12 cellular contexts compared by ENCODE assay signal in genomic region chr2:197322729-197323720, GRCh38.
A peak's percentile ranks its signal among the peaks of the same experiment; 100 is the strongest.
DNase-seq lines count a peak whose midpoint lies in the region; ATAC-seq lines count a peak whose summit lies in the region.
"Had no signal": no experiment of that assay in that cellular context is flagged by ENCODE, and none has a peak within 500 bp of the region (broad histone marks: within the 10 kb centered on the region; RNA-seq: fewer than 3 reads in every experiment).

No MANE protein-coding gene starts in this region.

- ATAC-seq in activated CD4-positive, CD25-positive, alpha-beta regulatory T cell treated with anti-CD3 and anti-CD28 coated beads, Interleukin-2, amount 50 U/mL, for 24 hours = peak; percentile 36 to 51
- peak; percentile 45 for ATAC-seq in HG02759 (IDR thresholded peaks at IDR 0.05; ENCODE audit: unreplicated experiment)
- ATAC-seq in stimulated activated effector memory CD8-positive, alpha-beta T cell treated with anti-CD3 and anti-CD28 coated beads, Interleukin-12 subunit alpha, Interleukin-12 subunit beta, amount 100 ng/mL, for 72 hours = peak; percentile 73

- no peak for DNase-seq in activated CD4-positive, CD25-positive, alpha-beta regulatory T cell (lab: John Stamatoyannopoulos, UW)
- peak; percentile 50 for DNase-seq in activated T-cell treated with anti-CD3 and anti-CD28 coated beads, Interleukin-2, amount 50 U/mL, for 24 hours
- DNase-seq in stimulated activated effector memory CD8-positive, alpha-beta T cell treated with anti-CD3 and anti-CD28 coated beads, Interleukin-12 subunit alpha, Interleukin-12 subunit beta, amount 100 ng/mL, for 72 hours (ENCODE audit: low spot score in 2 of 2) = peak in 1 of 2 donors; percentile 59
- DNase-seq in NCI-H1417 treated with DMSO at 0.1 percent for 48 hours (lab: John Stamatoyannopoulos, UW) (no peak), posterior cingulate gyrus (no peak), NCI-H2029 treated with DMSO at 0.1 percent for 48 hours (lab: John Stamatoyannopoulos, UW) (no peak)
- DNase-seq: 8988T, cerebellar nuclear complex, NCI-H774, nucleus accumbens had no signal

- peak overlapping the region; percentile 67 for H3K4me3 Mint-ChIP-seq in activated T-cell treated with anti-CD3 and anti-CD28 coated beads, Interleukin-2, amount 50 U/mL, for 24 hours
- H3K4me3 Mint-ChIP-seq in stimulated activated effector memory CD8-positive, alpha-beta T cell treated with anti-CD3 and anti-CD28 coated beads, Interleukin-12 subunit alpha, Interleukin-12 subunit beta, amount 100 ng/mL, for 72 hours = peak overlapping the region; percentile 61

- H3K27me3 Mint-ChIP-seq in activated T-cell treated with anti-CD3 and anti-CD28 coated beads, Interleukin-2, amount 50 U/mL, for 24 hours = no peaks in the 10 kb centered on the region

- no peaks in the 10 kb centered on the region for H3K9me3 Mint-ChIP-seq in activated T-cell treated with anti-CD3 and anti-CD28 coated beads, Interleukin-2, amount 50 U/mL, for 24 hours
- no peaks in the 10 kb centered on the region for H3K9me3 Mint-ChIP-seq in stimulated activated effector memory CD8-positive, alpha-beta T cell treated with anti-CD3 and anti-CD28 coated beads, Interleukin-12 subunit alpha, Interleukin-12 subunit beta, amount 100 ng/mL, for 72 hours

- peaks cover 73% of the 10 kb centered on the region for H3K4me1 Mint-ChIP-seq in activated T-cell treated with anti-CD3 and anti-CD28 coated beads, Interleukin-2, amount 50 U/mL, for 24 hours (ENCODE audit: low read depth)
- peaks cover 39% of the 10 kb centered on the region for H3K4me1 Mint-ChIP-seq in stimulated activated effector memory CD8-positive, alpha-beta T cell treated with anti-CD3 and anti-CD28 coated beads, Interleukin-12 subunit alpha, Interleukin-12 subunit beta, amount 100 ng/mL, for 72 hours

- H3K36me3 Mint-ChIP-seq in activated T-cell treated with anti-CD3 and anti-CD28 coated beads, Interleukin-2, amount 50 U/mL, for 24 hours (ENCODE audit: low read depth) = no peaks in the 10 kb centered on the region
- no peaks in the 10 kb centered on the region for H3K36me3 Mint-ChIP-seq in stimulated activated effector memory CD8-positive, alpha-beta T cell treated with anti-CD3 and anti-CD28 coated beads, Interleukin-12 subunit alpha, Interleukin-12 subunit beta, amount 100 ng/mL, for 72 hours

- intact Hi-C loops in posterior cingulate gyrus (cut with DNase I) = no loop called here

- peak overlapping the region; percentile 93 for H3K27ac Mint-ChIP-seq in activated T-cell treated with anti-CD3 and anti-CD28 coated beads, Interleukin-2, amount 50 U/mL, for 24 hours
- peak overlapping the region; percentile 88 for H3K27ac Mint-ChIP-seq in stimulated activated effector memory CD8-positive, alpha-beta T cell treated with anti-CD3 and anti-CD28 coated beads, Interleukin-12 subunit alpha, Interleukin-12 subunit beta, amount 100 ng/mL, for 72 hours
